In genomic region chr12:52119398-52120254, GRCh38 we compare ENCODE assay signal across 7 cellular contexts. TPM values are rescaled to one million over a fixed set of nuclear protein-coding genes. Genes with fewer than 3 reads are reported as not detected.
DNase-seq lines count a peak whose midpoint lies in the region; TF ChIP-seq lines count a peak whose summit lies in the region.

No MANE protein-coding gene starts in this region.

- DNase-seq in ELR (ENCODE audit: low read depth), result peak; percentile 43
- peak; percentile 21 for DNase-seq in T-helper 9 cell
- DNase-seq in dorsolateral prefrontal cortex, result peak in 1 of 10 donors; percentile 38
- peak; percentile 37 for DNase-seq in neural crest cell (ENCODE audit: low read depth, low spot score)
- DNase-seq in hepatic stellate cell (ENCODE audit: low spot score), result no peak
- DNase-seq in DMS114 treated with DMSO at 0.1 percent for 48 hours (lab: John Stamatoyannopoulos, UW; ENCODE audit: unreplicated experiment), result no peak

- H3K4me3 Mint-ChIP-seq in neural crest cell, result no peak overlapping the region

- intact Hi-C loops in dorsolateral prefrontal cortex (cut with DNase I), result loop anchor here (5.0 kb wide), 1 partner anchor 92 kb away; no protein-coding TSS in a partner anchor

- no peaks in the 10 kb centered on the region for H3K36me3 Mint-ChIP-seq in neural crest cell (ENCODE audit: low read depth)

- H3K27me3 Mint-ChIP-seq in neural crest cell (ENCODE audit: low read depth), result peaks cover 15% of the 10 kb centered on the region

- peaks cover 0 to 6% (median 0%) of the 10 kb centered on the region in 45 donors for H3K27me3 ChIP-seq in dorsolateral prefrontal cortex

- peak; percentile 53; the same call in 1 of the 2 replicates for TF ChIP-seq RAD21 in Ishikawa (IDR thresholded peaks at IDR 0.05; ENCODE audit: low read depth)

- no peak overlapping the region for H3K4me3 ChIP-seq in dorsolateral prefrontal cortex

- TF ChIP-seq CTCF in dorsolateral prefrontal cortex (IDR thresholded peaks at IDR 0.05 in 54 of 56, conservative IDR thresholded peaks at IDR 0.05 in 2 of 56; ENCODE audit: low read depth in 1 of 56, partially characterized antibody in 56 of 56) (peak in 41 of 56 donors; percentile 11 to 51 (median 30)), neural crest cell (conservative IDR thresholded peaks at IDR 0.05) (peak; percentile 74)

- peak; percentile 35; the same call in 1 of the 2 replicates for TF ChIP-seq EP300 in Ishikawa (IDR thresholded peaks at IDR 0.05; ENCODE audit: borderline replicate concordance)

- H3K27ac Mint-ChIP-seq in neural crest cell (ENCODE audit: unreplicated experiment), result peak overlapping the region; percentile 27

- no peak overlapping the region for H3K27ac ChIP-seq in dorsolateral prefrontal cortex

- no peaks in the 10 kb centered on the region for H3K9me3 Mint-ChIP-seq in neural crest cell

- H3K4me1 Mint-ChIP-seq in neural crest cell, result peaks cover 32% of the 10 kb centered on the region

TF ChIP-seq in Ishikawa, 13 proteins besides CTCF, POLR2A, EP300 and RAD21:
- TF ChIP-seq TCF12 (IDR thresholded peaks at IDR 0.05; ENCODE audit: low read depth) (peak; percentile 79), USF1 (IDR thresholded peaks at IDR 0.05) (no peak), FOXM1 (IDR thresholded peaks at IDR 0.05; ENCODE audit: borderline replicate concordance, low read depth) (no peak; the same call in 1 of the 2 replicates), TAF1 (IDR thresholded peaks at IDR 0.05; ENCODE audit: low read depth) (no peak), MAX (IDR thresholded peaks at IDR 0.05) (0 out of 2 replicates have a peak, but pooled peaks have one; percentile 26), ZBTB7A (IDR thresholded peaks at IDR 0.05; ENCODE audit: low read depth) (peak; percentile 81; the same call in 1 of the 2 replicates)
TF ChIP-seq in Ishikawa: peak in this region for 3.

RNA-seq across cellular contexts. Expression of gene SMIM41, which starts 40.1 kb away (rescaled TPM):
- total RNA-seq in dorsolateral prefrontal cortex, result 1 to 10 TPM in 2 of 120 experiments, under 1 TPM in 10, not detected in 108; 0.33 to 3.7 (median 0.55) TPM
- total RNA-seq in neural crest cell, result not detected in 2 replicates

RNA-seq across cellular contexts. Expression of gene ATG101, which starts 49.8 kb away (rescaled TPM):
- total RNA-seq in dorsolateral prefrontal cortex (10 to 100 TPM; 19.6 to 42.5 (median 31.5) TPM), neural crest cell (32.1 and 34.3 TPM in 2 replicates)

Comparison
In these comparisons a context has a peak if more than half of its experiments do, and no peak if none do; other contexts are left out.
1. DNase-seq: peak in ELR (single experiment), T-helper 9 cell (single experiment) and neural crest cell (single experiment); none in hepatic stellate cell (single experiment) and DMS114 treated with DMSO at 0.1 percent for 48 hours (single experiment).